ENCODE assay signal across 7 cellular contexts in genomic region chr6:52362443-52363221, GRCh38. TPM values are rescaled to one million over a fixed set of nuclear protein-coding genes. Genes with fewer than 3 reads are reported as not detected.
A peak's percentile ranks its signal among the peaks of the same experiment; 100 is the strongest.
DNase-seq lines count a peak whose midpoint lies in the region; ATAC-seq and TF ChIP-seq lines count a peak whose summit lies in the region.

No MANE protein-coding gene starts in this region.

- H2AFZ ChIP-seq in KMS-11 (ENCODE audit: low read depth), result peak overlapping the region; percentile 96

- H3K27ac ChIP-seq in KMS-11, result no peak overlapping the region; the same call in 1 of the 2 replicates
- peak overlapping the region; percentile 93 for H3K27ac ChIP-seq in effector memory CD4-positive, alpha-beta T cell (ENCODE audit: insufficient read depth, low read length, poor library complexity, severe bottlenecking)

- TF ChIP-seq CTCF in GM12872 (IDR thresholded peaks at IDR 0.05; ENCODE audit: insufficient read depth, low read depth, low read length) (peak; percentile 49), KMS-11 (conservative IDR thresholded peaks at IDR 0.05; ENCODE audit: low read depth, low read length) (no peak), mucosa of descending colon (IDR thresholded peaks at IDR 0.05) (no peak)

- H3K36me3 ChIP-seq in KMS-11 (ENCODE audit: insufficient read depth) (no peaks in the 10 kb centered on the region), mucosa of descending colon (ENCODE audit: low read depth) (no peaks in the 10 kb centered on the region)
- H3K36me3 ChIP-seq in effector memory CD4-positive, alpha-beta T cell (ENCODE audit: control insufficient read depth, insufficient read depth, low read length), result peaks cover 3% of the 10 kb centered on the region

- no peaks in the 10 kb centered on the region for H4K20me1 ChIP-seq in KMS-11 (ENCODE audit: insufficient read depth)

- no peak overlapping the region for H3K4me3 ChIP-seq in KMS-11 (IDR thresholded peaks at IDR 0.05; ENCODE audit: insufficient read depth, low read depth, low read length)
- H3K4me3 ChIP-seq in effector memory CD4-positive, alpha-beta T cell (ENCODE audit: insufficient read depth, low read depth, low read length, poor library complexity, severe bottlenecking), result peak overlapping the region; percentile 98
- peak overlapping the region; percentile 95 for H3K4me3 ChIP-seq in mucosa of descending colon

- ATAC-seq in GM21723 (IDR thresholded peaks at IDR 0.05; ENCODE audit: unreplicated experiment) (peak; percentile 54), mucosa of descending colon (peak; percentile 57)

- peak; percentile 38 to 44 for DNase-seq in activated CD4-positive, alpha-beta T cell treated with anti-CD3 and anti-CD28 coated beads for 4 hours
- peak; percentile 19 to 33 (median 21) for DNase-seq in effector memory CD4-positive, alpha-beta T cell
- DNase-seq in mucosa of descending colon, result peak; percentile 53 to 77 (median 77)
- DNase-seq in stimulated activated CD8-positive, alpha-beta memory T cell treated with anti-CD3 and anti-CD28 coated beads, Interleukin-7, amount 100 ng/mL, for 48 hours (ENCODE audit: extremely low read depth in 1 of 2, low read depth in 1 of 2), result peak; percentile 22 to 25

- H3K79me2 ChIP-seq in KMS-11 (ENCODE audit: insufficient read depth, low read depth), result no peaks in the 10 kb centered on the region; the same call in 1 of the 2 replicates

- H3K4me1 ChIP-seq in KMS-11 (ENCODE audit: low read depth, poor library complexity, severe bottlenecking) (peaks cover 7% of the 10 kb centered on the region), mucosa of descending colon (ENCODE audit: low read depth) (no peaks in the 10 kb centered on the region)
- peaks cover 12% of the 10 kb centered on the region for H3K4me1 ChIP-seq in effector memory CD4-positive, alpha-beta T cell (ENCODE audit: control insufficient read depth, insufficient read depth, low read length, poor library complexity, severe bottlenecking)

- H3K9ac ChIP-seq in KMS-11, result peak overlapping the region; percentile 80

- H3K9me3 ChIP-seq in effector memory CD4-positive, alpha-beta T cell (ENCODE audit: control insufficient read depth, low read length), result no peaks in the 10 kb centered on the region
- H3K9me3 ChIP-seq in mucosa of descending colon, result no peaks in the 10 kb centered on the region

- intact Hi-C loops in mucosa of descending colon (cut with DNase I, micrococcal nuclease), result no loop called here

- H3K4me2 ChIP-seq in KMS-11, result peak overlapping the region; percentile 75

- no peaks in the 10 kb centered on the region for H3K27me3 ChIP-seq in KMS-11 (ENCODE audit: insufficient read depth, low read depth)
- no peaks in the 10 kb centered on the region for H3K27me3 ChIP-seq in effector memory CD4-positive, alpha-beta T cell (replicated peaks; ENCODE audit: control insufficient read depth, insufficient read depth, low read length, poor library complexity, severe bottlenecking)

RNA-seq across cellular contexts. Expression of gene PAQR8, which starts 0.7 kb away (rescaled TPM):
- 100 to 1,000 TPM in 1 of 3 donors, 10 to 100 TPM in 2; 70.6 to 184 (median 81.4) TPM for total RNA-seq in mucosa of descending colon

RNA-seq across cellular contexts. Expression of gene EFHC1, which starts 57.5 kb away (rescaled TPM):
- 10 to 100 TPM; 10.8 to 22.2 (median 20.5) TPM for total RNA-seq in mucosa of descending colon

Comparison
In these comparisons a context has a peak if more than half of its experiments do, and no peak if none do; other contexts are left out.
1. DNase-seq: peak in every context shown above with its lines; median percentile 77 in mucosa of descending colon; 41 in activated CD4-positive, alpha-beta T cell treated with anti-CD3 and anti-CD28 coated beads for 4 hours; 24 in stimulated activated CD8-positive, alpha-beta memory T cell treated with anti-CD3 and anti-CD28 coated beads, Interleukin-7, amount 100 ng/mL, for 48 hours; 21 in effector memory CD4-positive, alpha-beta T cell.